ENCODE assay signal across 19 cellular contexts in genomic region chr2:23525137-23525765, GRCh38.
DNase-seq lines count a peak whose midpoint lies in the region; ATAC-seq and TF ChIP-seq lines count a peak whose summit lies in the region.
"Had no signal": no experiment of that assay in that cellular context is flagged by ENCODE, and none has a peak within 500 bp of the region (broad histone marks: within the 10 kb centered on the region; RNA-seq: fewer than 3 reads in every experiment).

No MANE protein-coding gene starts in this region.

- no peak overlapping the region for H3K4me3 ChIP-seq in breast epithelium
- H3K4me3 ChIP-seq in prostate gland, result no peak overlapping the region
- H3K4me3 ChIP-seq in uterus, result no peak overlapping the region
- H3K4me3 ChIP-seq: MG63 had no signal

- no peak for TF ChIP-seq CTCF in breast epithelium (IDR thresholded peaks at IDR 0.05)
- no peak for TF ChIP-seq CTCF in MCF 10A (IDR thresholded peaks at IDR 0.05; ENCODE audit: unreplicated experiment)
- TF ChIP-seq CTCF in glutamatergic neuron (IDR thresholded peaks at IDR 0.05; ENCODE audit: partially characterized antibody, unreplicated experiment), result no peak
- no peak for TF ChIP-seq CTCF in prostate gland (IDR thresholded peaks at IDR 0.05)
- no peak for TF ChIP-seq CTCF in uterus (IDR thresholded peaks at IDR 0.05)

- H3K27ac Mint-ChIP-seq in MCF 10A (ENCODE audit: low read depth, unreplicated experiment), result no peak overlapping the region
- peak overlapping the region; percentile 25 for H3K27ac Mint-ChIP-seq in glutamatergic neuron (ENCODE audit: unreplicated experiment)
- H3K27ac Mint-ChIP-seq: activated CD4-positive, alpha-beta T cell treated with anti-CD3 and anti-CD28 coated beads, Interleukin-2, amount 10 ng/mL, durations not matched to agents 24 days and 14 days; CD14-positive monocyte had no signal

- peak in 1 of 2 donors; percentile 69 for DNase-seq in breast epithelium (ENCODE audit: low spot score in 2 of 2)
- DNase-seq in MCF 10A (ENCODE audit: unreplicated experiment), result no peak
- DNase-seq in glutamatergic neuron, result no peak
- DNase-seq in prostate gland (ENCODE audit: low spot score), result no peak
- no peak for DNase-seq in uterus
- DNase-seq in ureter (ENCODE audit: low spot score), result no peak
- no peak for DNase-seq in germinal center (ENCODE audit: low spot score)
- DNase-seq: activated CD4-positive, alpha-beta T cell treated with anti-CD3 and anti-CD28 coated beads, Interleukin-2, amount 10 ng/mL, durations not matched to agents 24 days and 14 days; DMS53; MG63; NCI-H1930; OCI-M1; stimulated activated CD4-positive, alpha-beta T cell treated with anti-CD3 and anti-CD28 coated beads, Interleukin-4, amount 100 ng/mL, for 1 hour; trophoblast cell had no signal

- peak overlapping the region; percentile 81 to 83 for H3K27ac ChIP-seq in breast epithelium
- peak overlapping the region; percentile 87 for H3K27ac ChIP-seq in prostate gland
- H3K27ac ChIP-seq in uterus, result peak overlapping the region; percentile 70 to 87

- H3K4me1 ChIP-seq in breast epithelium (no peaks in the 10 kb centered on the region), prostate gland (replicated peaks) (peaks cover 16% of the 10 kb centered on the region), uterus (peaks cover 0 to 5% of the 10 kb centered on the region in 2 donors)

- intact Hi-C loops in breast epithelium (cut with DNase I; ENCODE audit: low total_unique reads) (no loop called here), MCF 10A (cut with micrococcal nuclease) (no loop called here), prostate gland (cut with DNase I) (no loop called here), uterus (cut with DNase I; ENCODE audit: low total_unique reads) (no loop called here)

- H3K4me1 Mint-ChIP-seq in MCF 10A (ENCODE audit: insufficient read depth, unreplicated experiment) (peaks cover 17% of the 10 kb centered on the region), glutamatergic neuron (ENCODE audit: low read depth, unreplicated experiment) (peaks cover 21% of the 10 kb centered on the region)
- H3K4me1 Mint-ChIP-seq: CD14-positive monocyte had no signal

- CTCF ChIA-PET in MCF 10A (lab: Yijun Ruan, JAX), result interaction anchor here (0.9 kb wide), 2 partner anchors 10 to 49 kb away, joined by 3 to 4 read pairs; no protein-coding TSS in a partner anchor

- BruUV-seq in MCF 10A (replicated peaks; lab: Mats Ljungman, UMichigan), result no TSS peak

- no peaks in the 10 kb centered on the region for H3K9me3 Mint-ChIP-seq in MCF 10A (ENCODE audit: unreplicated experiment)
- H3K9me3 Mint-ChIP-seq in glutamatergic neuron (ENCODE audit: unreplicated experiment), result peaks cover 3% of the 10 kb centered on the region
- H3K9me3 Mint-ChIP-seq: activated CD4-positive, alpha-beta T cell treated with anti-CD3 and anti-CD28 coated beads, Interleukin-2, amount 10 ng/mL, durations not matched to agents 24 days and 14 days; naive thymus-derived CD4-positive, alpha-beta T cell had no signal

- H3K27me3 Mint-ChIP-seq in MCF 10A (ENCODE audit: insufficient read depth, unreplicated experiment) (no peaks in the 10 kb centered on the region), glutamatergic neuron (ENCODE audit: unreplicated experiment) (peaks cover 8% of the 10 kb centered on the region)

- H3K36me3 ChIP-seq in breast epithelium (no peaks in the 10 kb centered on the region), prostate gland (no peaks in the 10 kb centered on the region), uterus (no peaks in the 10 kb centered on the region)
- H3K36me3 ChIP-seq: MG63 had no signal

- ATAC-seq in GM18868 (IDR thresholded peaks at IDR 0.05; ENCODE audit: unreplicated experiment), result no peak
- ATAC-seq: HepG2, left lobe of liver had no signal

- WGBS in prostate gland, result 61% methylated on average over 16 of the region's 16 CpGs

- H3K4me3 Mint-ChIP-seq in MCF 10A (ENCODE audit: unreplicated experiment), result no peak overlapping the region
- no peak overlapping the region for H3K4me3 Mint-ChIP-seq in glutamatergic neuron (ENCODE audit: unreplicated experiment)
- H3K4me3 Mint-ChIP-seq: activated CD4-positive, alpha-beta T cell treated with anti-CD3 and anti-CD28 coated beads, Interleukin-2, amount 10 ng/mL, durations not matched to agents 24 days and 14 days; CD14-positive monocyte had no signal

- POLR2A ChIA-PET in MCF 10A (lab: Yijun Ruan, JAX), result no interaction called here

- H3K9me3 ChIP-seq in breast epithelium, result no peaks in the 10 kb centered on the region
- H3K9me3 ChIP-seq in prostate gland, result no peaks in the 10 kb centered on the region
- H3K9me3 ChIP-seq in uterus, result no peaks in the 10 kb centered on the region
- H3K9me3 ChIP-seq: MG63 had no signal

- no peaks in the 10 kb centered on the region for H3K27me3 ChIP-seq in breast epithelium
- peaks cover 5% of the 10 kb centered on the region for H3K27me3 ChIP-seq in prostate gland (replicated peaks; ENCODE audit: insufficient read depth)
- H3K27me3 ChIP-seq in uterus, result no peaks in the 10 kb centered on the region
- H3K27me3 ChIP-seq: MG63 had no signal

- TF ChIP-seq POLR2A in breast epithelium (IDR thresholded peaks at IDR 0.05) (no peak), prostate gland (IDR thresholded peaks at IDR 0.05) (no peak), uterus (IDR thresholded peaks at IDR 0.05) (no peak)

- peaks cover 1% of the 10 kb centered on the region for H3K36me3 Mint-ChIP-seq in MCF 10A (ENCODE audit: insufficient read depth, unreplicated experiment)
- no peaks in the 10 kb centered on the region for H3K36me3 Mint-ChIP-seq in glutamatergic neuron (ENCODE audit: unreplicated experiment)
- H3K36me3 Mint-ChIP-seq: CD14-positive monocyte; naive thymus-derived CD4-positive, alpha-beta T cell had no signal
